ENCODE assay signal across 8 cellular contexts in the genomic region with DNA sequence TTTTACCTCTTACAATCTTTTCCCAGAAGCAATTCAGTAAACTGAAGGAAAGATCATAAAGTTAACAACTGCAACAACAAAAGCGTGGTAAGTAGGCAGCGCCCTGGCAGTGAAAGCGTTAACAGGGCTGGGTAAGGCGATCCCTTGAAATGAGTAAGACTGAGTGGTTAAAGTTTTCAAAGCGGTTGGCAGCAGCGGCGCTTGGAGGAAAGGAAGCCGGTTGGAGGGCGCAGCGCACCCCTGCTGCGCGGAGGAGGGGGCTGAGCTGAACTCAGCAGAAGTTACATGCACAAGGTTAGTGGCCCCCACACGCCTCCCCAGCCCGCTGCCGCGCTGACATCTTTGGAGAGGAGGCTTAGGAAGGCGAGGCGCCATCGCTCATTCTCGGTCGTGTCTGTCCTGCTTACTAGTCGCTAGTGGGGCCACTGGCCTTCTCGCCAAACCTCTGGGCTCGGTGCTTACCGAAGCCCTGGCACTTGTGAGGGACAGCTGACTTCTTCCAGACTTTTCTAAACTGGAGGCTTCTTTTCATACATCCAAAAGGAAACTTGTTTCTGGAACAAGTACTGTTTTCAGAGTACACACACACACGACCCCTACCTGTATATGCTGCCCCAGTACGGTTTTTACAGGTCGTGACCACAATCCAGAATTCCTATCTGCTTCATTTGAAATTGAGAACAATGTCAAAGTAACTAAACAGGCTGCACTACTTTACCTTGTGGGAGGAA. TPM values are rescaled to one million over a fixed set of nuclear protein-coding genes. Genes with fewer than 3 reads are reported as not detected.
A peak's percentile ranks its signal among the peaks of the same experiment; 100 is the strongest.
DNase-seq lines count a peak whose midpoint lies in the region; ATAC-seq and TF ChIP-seq lines count a peak whose summit lies in the region.

A gene with protein sequence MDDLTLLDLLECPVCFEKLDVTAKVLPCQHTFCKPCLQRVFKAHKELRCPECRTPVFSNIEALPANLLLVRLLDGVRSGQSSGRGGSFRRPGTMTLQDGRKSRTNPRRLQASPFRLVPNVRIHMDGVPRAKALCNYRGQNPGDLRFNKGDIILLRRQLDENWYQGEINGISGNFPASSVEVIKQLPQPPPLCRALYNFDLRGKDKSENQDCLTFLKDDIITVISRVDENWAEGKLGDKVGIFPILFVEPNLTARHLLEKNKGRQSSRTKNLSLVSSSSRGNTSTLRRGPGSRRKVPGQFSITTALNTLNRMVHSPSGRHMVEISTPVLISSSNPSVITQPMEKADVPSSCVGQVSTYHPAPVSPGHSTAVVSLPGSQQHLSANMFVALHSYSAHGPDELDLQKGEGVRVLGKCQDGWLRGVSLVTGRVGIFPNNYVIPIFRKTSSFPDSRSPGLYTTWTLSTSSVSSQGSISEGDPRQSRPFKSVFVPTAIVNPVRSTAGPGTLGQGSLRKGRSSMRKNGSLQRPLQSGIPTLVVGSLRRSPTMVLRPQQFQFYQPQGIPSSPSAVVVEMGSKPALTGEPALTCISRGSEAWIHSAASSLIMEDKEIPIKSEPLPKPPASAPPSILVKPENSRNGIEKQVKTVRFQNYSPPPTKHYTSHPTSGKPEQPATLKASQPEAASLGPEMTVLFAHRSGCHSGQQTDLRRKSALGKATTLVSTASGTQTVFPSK (plus strand): TSS at position 178 of the 731 bp plus-strand sequence. CDS start 1,351 bp downstream, outside the sequence.

- intact Hi-C loops in heart left ventricle (cut with DNase I): loop anchor here in 4 of 10 donors (5.0 to 10.0 kb wide), 3 partner anchors 46 to 116 kb away; no protein-coding TSS in a partner anchor
- intact Hi-C loops in psoas muscle (cut with DNase I): loop anchor here in 1 of 2 donors (10.0 kb wide), 1 partner anchor 108 kb away; no protein-coding TSS in a partner anchor

- H3K27me3 ChIP-seq in heart left ventricle: peaks cover 0 to 13% (median 0%) of the 10 kb centered on the region in 9 donors
- H3K27me3 ChIP-seq in psoas muscle (ENCODE audit: insufficient read depth in 3 of 3, low read length in 2 of 3): no peaks in the 10 kb centered on the region

- peak within 1 kb of the TSS in 10 of 12 donors; percentile 10 to 64 (median 38) for H3K27ac ChIP-seq in heart left ventricle
- peak within 1 kb of the TSS; percentile 68 for H3K27ac ChIP-seq in psoas muscle

- TF ChIP-seq CTCF in heart left ventricle (IDR thresholded peaks at IDR 0.05): no peak
- TF ChIP-seq CTCF in psoas muscle (IDR thresholded peaks at IDR 0.05): no peak

- H3K4me1 ChIP-seq in heart left ventricle (peaks cover 0 to 23% (median 13%) of the 10 kb centered on the region in 12 donors), psoas muscle (peaks cover 16% of the 10 kb centered on the region)

- no peak for TF ChIP-seq POLR2A in heart left ventricle (IDR thresholded peaks at IDR 0.05)

- no peaks in the 10 kb centered on the region for H3K9me3 Mint-ChIP-seq in activated naive CD4-positive, alpha-beta T cell treated with anti-CD3 and anti-CD28 coated beads, Interleukin-2, amount 50 U/mL, for 72 hours

- H3K9me3 ChIP-seq in heart left ventricle: no peaks in the 10 kb centered on the region
- H3K9me3 ChIP-seq in psoas muscle: no peaks in the 10 kb centered on the region

- DNase-seq in CMK (ENCODE audit: low read depth) (peak; percentile 21), LoVo (ENCODE audit: low spot score) (peak; percentile 93), heart left ventricle (peak; percentile 12 to 67 (median 33)), psoas muscle (peak; percentile 54 to 81), AML-193 (lab: John Stamatoyannopoulos, UW) (no peak), KG1 (lab: John Stamatoyannopoulos, UW) (no peak)
- DNase-seq in activated naive CD4-positive, alpha-beta T cell treated with anti-CD3 and anti-CD28 coated beads, Interleukin-2, amount 50 U/mL, for 72 hours (ENCODE audit: low spot score in 2 of 2): peak in 1 of 2 donors; percentile 20

- 3 to 4% (median 4%) methylated on average over 19 to 28 of the region's 28 CpGs for WGBS in heart left ventricle, 4 donors
- 3 to 4% (median 3%) methylated on average over 28 of the region's 28 CpGs for WGBS in psoas muscle, 3 donors

- peak within 1 kb of the TSS in 1 of 2 donors; percentile 57 for H3K27ac Mint-ChIP-seq in activated naive CD4-positive, alpha-beta T cell treated with anti-CD3 and anti-CD28 coated beads, Interleukin-2, amount 50 U/mL, for 72 hours

- ATAC-seq in activated naive CD4-positive, alpha-beta T cell treated with anti-CD3 and anti-CD28 coated beads, Interleukin-2, amount 50 U/mL, for 72 hours: peak; percentile 54 to 70
- ATAC-seq in heart left ventricle (peak; percentile 67 to 89 (median 87)), psoas muscle (peak; percentile 82 to 89 (median 86)), HG03025 (IDR thresholded peaks at IDR 0.05; ENCODE audit: low FRiP score, unreplicated experiment) (no peak)

- H3K36me3 Mint-ChIP-seq in activated naive CD4-positive, alpha-beta T cell treated with anti-CD3 and anti-CD28 coated beads, Interleukin-2, amount 50 U/mL, for 72 hours: no peaks in the 10 kb centered on the region

- no peaks in the 10 kb centered on the region for H3K36me3 ChIP-seq in heart left ventricle
- H3K36me3 ChIP-seq in psoas muscle (ENCODE audit: insufficient read depth in 1 of 2, low read depth in 1 of 2): no peaks in the 10 kb centered on the region

- H3K4me3 ChIP-seq in heart left ventricle: peak within 1 kb of the TSS; percentile 10 to 62 (median 52)
- peak within 1 kb of the TSS; percentile 64 for H3K4me3 ChIP-seq in psoas muscle

RNA-seq across cellular contexts. Expression of the gene that starts here (rescaled TPM):
- not detected for total RNA-seq in activated naive CD4-positive, alpha-beta T cell treated with anti-CD3 and anti-CD28 coated beads, Interleukin-2, amount 50 U/mL, for 72 hours
- 100 to 1,000 TPM in 8 of 9 donors, 10 to 100 TPM in 1; 83.2 to 495 (median 180) TPM for total RNA-seq in heart left ventricle
- polyA plus RNA-seq in heart left ventricle: 100 to 1,000 TPM in 1 of 2 donors, 10 to 100 TPM in 1; 31.3 to 750 TPM
- 10 to 100 TPM; 23.5 to 64.1 (median 38.2) TPM for total RNA-seq in psoas muscle
- 10 to 100 TPM in 2 of 3 donors, 1 to 10 TPM in 1; 1.1 to 24.3 (median 14.9) TPM for polyA plus RNA-seq in psoas muscle

Comparison
In these comparisons a context has a peak if more than half of its experiments do, and no peak if none do; other contexts are left out.
1. RNA of the gene that starts here (total RNA-seq): 83.2 to 495 TPM in heart left ventricle and 23.5 to 64.1 TPM in psoas muscle; not detected in activated naive CD4-positive, alpha-beta T cell treated with anti-CD3 and anti-CD28 coated beads, Interleukin-2, amount 50 U/mL, for 72 hours; every median in the first group is over 10 times any median in the second.
2. Peak in ATAC-seq in activated naive CD4-positive, alpha-beta T cell treated with anti-CD3 and anti-CD28 coated beads, Interleukin-2, amount 50 U/mL, for 72 hours; RNA of the gene not detected or under 1 TPM.
3. DNase-seq: peak in CMK (single experiment), LoVo (single experiment), heart left ventricle (5 of 5) and psoas muscle (2 of 2); none in AML-193 (0 of 2) and KG1 (single experiment).